Comparison of ENCODE assay signal across 1 cellular context in genomic region chr17:31856750-31857149, GRCh38.
TF ChIP-seq lines count a peak whose summit lies in the region.

No MANE protein-coding gene starts in this region.

TF ChIP-seq in HepG2, 621 proteins besides CTCF, POLR2A, EP300 and RAD21 (continued from another document):
- TF ChIP-seq FOXA1 (IDR thresholded peaks at IDR 0.05) (no peak), FOXA1 (CRISPR knock-in tag; IDR thresholded peaks at IDR 0.05) (no peak)
